ENCODE assay signal across 1 cellular context in the genomic region with DNA sequence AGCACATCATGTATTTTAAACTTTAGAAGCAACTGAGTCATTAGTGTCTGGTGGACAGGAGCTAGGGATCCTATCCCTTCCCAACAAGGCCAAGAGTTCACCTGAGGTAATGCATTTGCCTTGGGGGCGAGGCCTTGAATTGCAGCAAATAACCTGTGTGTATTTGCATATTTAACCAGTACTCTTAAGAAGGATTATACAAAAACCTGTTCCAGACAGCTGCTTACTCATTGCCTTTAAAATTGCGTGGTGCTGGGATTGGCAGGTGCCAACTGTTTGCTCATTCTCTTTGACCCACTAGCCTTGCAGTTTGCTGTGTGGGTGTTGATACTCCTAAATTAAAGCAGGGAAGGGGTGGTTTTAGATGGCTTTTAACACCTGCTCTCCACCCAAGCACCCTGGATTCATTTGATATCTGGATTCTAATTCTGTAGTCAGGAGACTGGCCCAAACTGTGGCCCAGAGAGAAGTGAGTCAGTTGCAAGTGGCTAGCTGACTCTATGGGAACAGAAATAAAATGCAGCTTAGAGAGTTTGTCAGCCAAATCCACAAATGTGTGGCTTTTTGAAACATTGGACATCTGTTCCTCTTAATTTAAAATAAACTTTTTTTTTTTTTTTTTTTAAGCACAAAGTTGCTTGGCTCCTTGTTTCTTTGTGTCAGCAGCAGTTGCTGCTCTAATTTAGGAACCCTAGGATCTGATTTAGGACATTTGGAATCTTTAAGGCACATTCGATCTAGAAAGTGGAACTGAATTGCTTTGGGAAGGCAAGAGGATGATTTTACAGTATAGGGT.
TF ChIP-seq lines count a peak whose summit lies in the region.

No MANE protein-coding gene starts in this region.

TF ChIP-seq in GM12878, 131 proteins besides CTCF, POLR2A, EP300 and RAD21 (continues in another document):
- TF ChIP-seq, protein P1, sequence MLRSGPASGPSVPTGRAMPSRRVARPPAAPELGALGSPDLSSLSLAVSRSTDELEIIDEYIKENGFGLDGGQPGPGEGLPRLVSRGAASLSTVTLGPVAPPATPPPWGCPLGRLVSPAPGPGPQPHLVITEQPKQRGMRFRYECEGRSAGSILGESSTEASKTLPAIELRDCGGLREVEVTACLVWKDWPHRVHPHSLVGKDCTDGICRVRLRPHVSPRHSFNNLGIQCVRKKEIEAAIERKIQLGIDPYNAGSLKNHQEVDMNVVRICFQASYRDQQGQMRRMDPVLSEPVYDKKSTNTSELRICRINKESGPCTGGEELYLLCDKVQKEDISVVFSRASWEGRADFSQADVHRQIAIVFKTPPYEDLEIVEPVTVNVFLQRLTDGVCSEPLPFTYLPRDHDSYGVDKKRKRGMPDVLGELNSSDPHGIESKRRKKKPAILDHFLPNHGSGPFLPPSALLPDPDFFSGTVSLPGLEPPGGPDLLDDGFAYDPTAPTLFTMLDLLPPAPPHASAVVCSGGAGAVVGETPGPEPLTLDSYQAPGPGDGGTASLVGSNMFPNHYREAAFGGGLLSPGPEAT (IDR thresholded peaks at IDR 0.05; ENCODE audit: low read depth): peak; percentile 95
- TF ChIP-seq SIX5 (IDR thresholded peaks at IDR 0.05; ENCODE audit: low read depth, low read length, severe bottlenecking): no peak
- no peak for TF ChIP-seq FOS (IDR thresholded peaks at IDR 0.05; ENCODE audit: borderline replicate concordance, extremely low read depth, insufficient read length)
- TF ChIP-seq, protein P2, sequence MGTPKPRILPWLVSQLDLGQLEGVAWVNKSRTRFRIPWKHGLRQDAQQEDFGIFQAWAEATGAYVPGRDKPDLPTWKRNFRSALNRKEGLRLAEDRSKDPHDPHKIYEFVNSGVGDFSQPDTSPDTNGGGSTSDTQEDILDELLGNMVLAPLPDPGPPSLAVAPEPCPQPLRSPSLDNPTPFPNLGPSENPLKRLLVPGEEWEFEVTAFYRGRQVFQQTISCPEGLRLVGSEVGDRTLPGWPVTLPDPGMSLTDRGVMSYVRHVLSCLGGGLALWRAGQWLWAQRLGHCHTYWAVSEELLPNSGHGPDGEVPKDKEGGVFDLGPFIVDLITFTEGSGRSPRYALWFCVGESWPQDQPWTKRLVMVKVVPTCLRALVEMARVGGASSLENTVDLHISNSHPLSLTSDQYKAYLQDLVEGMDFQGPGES (IDR thresholded peaks at IDR 0.05): no peak
- TF ChIP-seq ZNF217 (IDR thresholded peaks at IDR 0.05): no peak
- TF ChIP-seq EZH2 (IDR thresholded peaks at IDR 0.05; ENCODE audit: borderline replicate concordance, control insufficient read depth, low read depth, low read length): no peak
- TF ChIP-seq, protein P3, sequence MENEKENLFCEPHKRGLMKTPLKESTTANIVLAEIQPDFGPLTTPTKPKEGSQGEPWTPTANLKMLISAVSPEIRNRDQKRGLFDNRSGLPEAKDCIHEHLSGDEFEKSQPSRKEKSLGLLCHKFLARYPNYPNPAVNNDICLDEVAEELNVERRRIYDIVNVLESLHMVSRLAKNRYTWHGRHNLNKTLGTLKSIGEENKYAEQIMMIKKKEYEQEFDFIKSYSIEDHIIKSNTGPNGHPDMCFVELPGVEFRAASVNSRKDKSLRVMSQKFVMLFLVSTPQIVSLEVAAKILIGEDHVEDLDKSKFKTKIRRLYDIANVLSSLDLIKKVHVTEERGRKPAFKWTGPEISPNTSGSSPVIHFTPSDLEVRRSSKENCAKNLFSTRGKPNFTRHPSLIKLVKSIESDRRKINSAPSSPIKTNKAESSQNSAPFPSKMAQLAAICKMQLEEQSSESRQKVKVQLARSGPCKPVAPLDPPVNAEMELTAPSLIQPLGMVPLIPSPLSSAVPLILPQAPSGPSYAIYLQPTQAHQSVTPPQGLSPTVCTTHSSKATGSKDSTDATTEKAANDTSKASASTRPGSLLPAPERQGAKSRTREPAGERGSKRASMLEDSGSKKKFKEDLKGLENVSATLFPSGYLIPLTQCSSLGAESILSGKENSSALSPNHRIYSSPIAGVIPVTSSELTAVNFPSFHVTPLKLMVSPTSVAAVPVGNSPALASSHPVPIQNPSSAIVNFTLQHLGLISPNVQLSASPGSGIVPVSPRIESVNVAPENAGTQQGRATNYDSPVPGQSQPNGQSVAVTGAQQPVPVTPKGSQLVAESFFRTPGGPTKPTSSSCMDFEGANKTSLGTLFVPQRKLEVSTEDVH (IDR thresholded peaks at IDR 0.05; ENCODE audit: low read depth, partially characterized antibody): no peak
- no peak for TF ChIP-seq ZSCAN29 (IDR thresholded peaks at IDR 0.05)
- no peak; the same call in 1 of the 2 replicates for TF ChIP-seq ATF7 (IDR thresholded peaks at IDR 0.05; ENCODE audit: low read depth)
- no peak for TF ChIP-seq MTA2 (IDR thresholded peaks at IDR 0.05; ENCODE audit: low read depth)
- TF ChIP-seq ETV6 (conservative IDR thresholded peaks at IDR 0.05 in 1 of 2, IDR thresholded peaks at IDR 0.05 in 1 of 2; ENCODE audit: borderline replicate concordance in 1 of 2, low read depth in 1 of 2): peak in 1 of 2 experiments; percentile 99; a peak in 2 of 4 replicates
- no peak for TF ChIP-seq RBBP5 (conservative IDR thresholded peaks at IDR 0.05)
- TF ChIP-seq, protein P4, sequence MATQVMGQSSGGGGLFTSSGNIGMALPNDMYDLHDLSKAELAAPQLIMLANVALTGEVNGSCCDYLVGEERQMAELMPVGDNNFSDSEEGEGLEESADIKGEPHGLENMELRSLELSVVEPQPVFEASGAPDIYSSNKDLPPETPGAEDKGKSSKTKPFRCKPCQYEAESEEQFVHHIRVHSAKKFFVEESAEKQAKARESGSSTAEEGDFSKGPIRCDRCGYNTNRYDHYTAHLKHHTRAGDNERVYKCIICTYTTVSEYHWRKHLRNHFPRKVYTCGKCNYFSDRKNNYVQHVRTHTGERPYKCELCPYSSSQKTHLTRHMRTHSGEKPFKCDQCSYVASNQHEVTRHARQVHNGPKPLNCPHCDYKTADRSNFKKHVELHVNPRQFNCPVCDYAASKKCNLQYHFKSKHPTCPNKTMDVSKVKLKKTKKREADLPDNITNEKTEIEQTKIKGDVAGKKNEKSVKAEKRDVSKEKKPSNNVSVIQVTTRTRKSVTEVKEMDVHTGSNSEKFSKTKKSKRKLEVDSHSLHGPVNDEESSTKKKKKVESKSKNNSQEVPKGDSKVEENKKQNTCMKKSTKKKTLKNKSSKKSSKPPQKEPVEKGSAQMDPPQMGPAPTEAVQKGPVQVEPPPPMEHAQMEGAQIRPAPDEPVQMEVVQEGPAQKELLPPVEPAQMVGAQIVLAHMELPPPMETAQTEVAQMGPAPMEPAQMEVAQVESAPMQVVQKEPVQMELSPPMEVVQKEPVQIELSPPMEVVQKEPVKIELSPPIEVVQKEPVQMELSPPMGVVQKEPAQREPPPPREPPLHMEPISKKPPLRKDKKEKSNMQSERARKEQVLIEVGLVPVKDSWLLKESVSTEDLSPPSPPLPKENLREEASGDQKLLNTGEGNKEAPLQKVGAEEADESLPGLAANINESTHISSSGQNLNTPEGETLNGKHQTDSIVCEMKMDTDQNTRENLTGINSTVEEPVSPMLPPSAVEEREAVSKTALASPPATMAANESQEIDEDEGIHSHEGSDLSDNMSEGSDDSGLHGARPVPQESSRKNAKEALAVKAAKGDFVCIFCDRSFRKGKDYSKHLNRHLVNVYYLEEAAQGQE (IDR thresholded peaks at IDR 0.05; ENCODE audit: low read depth, low read length): no peak
- no peak for TF ChIP-seq ZNF384 (IDR thresholded peaks at IDR 0.05; ENCODE audit: borderline replicate concordance, low read depth, low read length)
- TF ChIP-seq BACH1 (IDR thresholded peaks at IDR 0.05; ENCODE audit: borderline replicate concordance): no peak
- no peak for TF ChIP-seq ESRRA (IDR thresholded peaks at IDR 0.05; ENCODE audit: low read length)
- no peak for TF ChIP-seq MXI1 (IDR thresholded peaks at IDR 0.05; ENCODE audit: low read depth, low read length)
- TF ChIP-seq, protein P5, sequence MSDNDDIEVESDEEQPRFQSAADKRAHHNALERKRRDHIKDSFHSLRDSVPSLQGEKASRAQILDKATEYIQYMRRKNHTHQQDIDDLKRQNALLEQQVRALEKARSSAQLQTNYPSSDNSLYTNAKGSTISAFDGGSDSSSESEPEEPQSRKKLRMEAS (IDR thresholded peaks at IDR 0.05; ENCODE audit: low read depth, low read length): no peak
- no peak for TF ChIP-seq ZNF207 (IDR thresholded peaks at IDR 0.05; ENCODE audit: borderline replicate concordance)
- TF ChIP-seq TCF3 (IDR thresholded peaks at IDR 0.05; ENCODE audit: borderline replicate concordance, insufficient read depth, low read depth, low read length): peak; percentile 50; the same call in 1 of the 2 replicates
- no peak for TF ChIP-seq RFX5 (IDR thresholded peaks at IDR 0.05; ENCODE audit: low read depth, low read length)
- TF ChIP-seq, protein P6, sequence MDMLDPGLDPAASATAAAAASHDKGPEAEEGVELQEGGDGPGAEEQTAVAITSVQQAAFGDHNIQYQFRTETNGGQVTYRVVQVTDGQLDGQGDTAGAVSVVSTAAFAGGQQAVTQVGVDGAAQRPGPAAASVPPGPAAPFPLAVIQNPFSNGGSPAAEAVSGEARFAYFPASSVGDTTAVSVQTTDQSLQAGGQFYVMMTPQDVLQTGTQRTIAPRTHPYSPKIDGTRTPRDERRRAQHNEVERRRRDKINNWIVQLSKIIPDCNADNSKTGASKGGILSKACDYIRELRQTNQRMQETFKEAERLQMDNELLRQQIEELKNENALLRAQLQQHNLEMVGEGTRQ (IDR thresholded peaks at IDR 0.05; ENCODE audit: borderline replicate concordance, low read depth, low read length): no peak
- TF ChIP-seq JUND (IDR thresholded peaks at IDR 0.05; ENCODE audit: low read depth, low read length): no peak
- peak; percentile 30; the same call in 1 of the 2 replicates for TF ChIP-seq FOXM1 (IDR thresholded peaks at IDR 0.05; ENCODE audit: low read depth, low read length)
- TF ChIP-seq BHLHE40 (IDR thresholded peaks at IDR 0.05; ENCODE audit: borderline replicate concordance in 1 of 2, low read depth in 2 of 2, low read length in 1 of 2): peak in 1 of 2 experiments; percentile 40; a peak in 2 of 4 replicates
- peak; percentile 58 for TF ChIP-seq MEF2B (IDR thresholded peaks at IDR 0.05; ENCODE audit: partially characterized antibody, poor library complexity, severe bottlenecking)
- TF ChIP-seq SP1 (IDR thresholded peaks at IDR 0.05; ENCODE audit: low read depth, low read length): no peak
- peak; percentile 6 for TF ChIP-seq JUNB (IDR thresholded peaks at IDR 0.05)
- no peak; the same call in 1 of the 2 replicates for TF ChIP-seq SMARCA5 (IDR thresholded peaks at IDR 0.05)
- TF ChIP-seq EED (IDR thresholded peaks at IDR 0.05; ENCODE audit: low read depth): peak; percentile 78
- TF ChIP-seq CREB1 (IDR thresholded peaks at IDR 0.05; ENCODE audit: low read depth): no peak
- TF ChIP-seq PAX5 (IDR thresholded peaks at IDR 0.05; ENCODE audit: borderline replicate concordance, low read depth, low read length): no peak
- no peak for TF ChIP-seq IRF4 (IDR thresholded peaks at IDR 0.05; ENCODE audit: low read depth, low read length)
- TF ChIP-seq NRF1 (conservative IDR thresholded peaks at IDR 0.05; ENCODE audit: low read depth, low read length): no peak
- TF ChIP-seq, protein P7, sequence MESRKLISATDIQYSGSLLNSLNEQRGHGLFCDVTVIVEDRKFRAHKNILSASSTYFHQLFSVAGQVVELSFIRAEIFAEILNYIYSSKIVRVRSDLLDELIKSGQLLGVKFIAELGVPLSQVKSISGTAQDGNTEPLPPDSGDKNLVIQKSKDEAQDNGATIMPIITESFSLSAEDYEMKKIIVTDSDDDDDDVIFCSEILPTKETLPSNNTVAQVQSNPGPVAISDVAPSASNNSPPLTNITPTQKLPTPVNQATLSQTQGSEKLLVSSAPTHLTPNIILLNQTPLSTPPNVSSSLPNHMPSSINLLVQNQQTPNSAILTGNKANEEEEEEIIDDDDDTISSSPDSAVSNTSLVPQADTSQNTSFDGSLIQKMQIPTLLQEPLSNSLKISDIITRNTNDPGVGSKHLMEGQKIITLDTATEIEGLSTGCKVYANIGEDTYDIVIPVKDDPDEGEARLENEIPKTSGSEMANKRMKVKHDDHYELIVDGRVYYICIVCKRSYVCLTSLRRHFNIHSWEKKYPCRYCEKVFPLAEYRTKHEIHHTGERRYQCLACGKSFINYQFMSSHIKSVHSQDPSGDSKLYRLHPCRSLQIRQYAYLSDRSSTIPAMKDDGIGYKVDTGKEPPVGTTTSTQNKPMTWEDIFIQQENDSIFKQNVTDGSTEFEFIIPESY (IDR thresholded peaks at IDR 0.05): no peak; the same call in 1 of the 2 replicates
- TF ChIP-seq, protein P8, sequence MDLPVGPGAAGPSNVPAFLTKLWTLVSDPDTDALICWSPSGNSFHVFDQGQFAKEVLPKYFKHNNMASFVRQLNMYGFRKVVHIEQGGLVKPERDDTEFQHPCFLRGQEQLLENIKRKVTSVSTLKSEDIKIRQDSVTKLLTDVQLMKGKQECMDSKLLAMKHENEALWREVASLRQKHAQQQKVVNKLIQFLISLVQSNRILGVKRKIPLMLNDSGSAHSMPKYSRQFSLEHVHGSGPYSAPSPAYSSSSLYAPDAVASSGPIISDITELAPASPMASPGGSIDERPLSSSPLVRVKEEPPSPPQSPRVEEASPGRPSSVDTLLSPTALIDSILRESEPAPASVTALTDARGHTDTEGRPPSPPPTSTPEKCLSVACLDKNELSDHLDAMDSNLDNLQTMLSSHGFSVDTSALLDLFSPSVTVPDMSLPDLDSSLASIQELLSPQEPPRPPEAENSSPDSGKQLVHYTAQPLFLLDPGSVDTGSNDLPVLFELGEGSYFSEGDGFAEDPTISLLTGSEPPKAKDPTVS (IDR thresholded peaks at IDR 0.05; ENCODE audit: low read depth, low read length): no peak
- TF ChIP-seq, protein P9, sequence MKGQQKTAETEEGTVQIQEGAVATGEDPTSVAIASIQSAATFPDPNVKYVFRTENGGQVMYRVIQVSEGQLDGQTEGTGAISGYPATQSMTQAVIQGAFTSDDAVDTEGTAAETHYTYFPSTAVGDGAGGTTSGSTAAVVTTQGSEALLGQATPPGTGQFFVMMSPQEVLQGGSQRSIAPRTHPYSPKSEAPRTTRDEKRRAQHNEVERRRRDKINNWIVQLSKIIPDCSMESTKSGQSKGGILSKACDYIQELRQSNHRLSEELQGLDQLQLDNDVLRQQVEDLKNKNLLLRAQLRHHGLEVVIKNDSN (IDR thresholded peaks at IDR 0.05; ENCODE audit: borderline replicate concordance, extremely low read length, insufficient read depth, low read depth, low read length): no peak
- TF ChIP-seq, protein P10, sequence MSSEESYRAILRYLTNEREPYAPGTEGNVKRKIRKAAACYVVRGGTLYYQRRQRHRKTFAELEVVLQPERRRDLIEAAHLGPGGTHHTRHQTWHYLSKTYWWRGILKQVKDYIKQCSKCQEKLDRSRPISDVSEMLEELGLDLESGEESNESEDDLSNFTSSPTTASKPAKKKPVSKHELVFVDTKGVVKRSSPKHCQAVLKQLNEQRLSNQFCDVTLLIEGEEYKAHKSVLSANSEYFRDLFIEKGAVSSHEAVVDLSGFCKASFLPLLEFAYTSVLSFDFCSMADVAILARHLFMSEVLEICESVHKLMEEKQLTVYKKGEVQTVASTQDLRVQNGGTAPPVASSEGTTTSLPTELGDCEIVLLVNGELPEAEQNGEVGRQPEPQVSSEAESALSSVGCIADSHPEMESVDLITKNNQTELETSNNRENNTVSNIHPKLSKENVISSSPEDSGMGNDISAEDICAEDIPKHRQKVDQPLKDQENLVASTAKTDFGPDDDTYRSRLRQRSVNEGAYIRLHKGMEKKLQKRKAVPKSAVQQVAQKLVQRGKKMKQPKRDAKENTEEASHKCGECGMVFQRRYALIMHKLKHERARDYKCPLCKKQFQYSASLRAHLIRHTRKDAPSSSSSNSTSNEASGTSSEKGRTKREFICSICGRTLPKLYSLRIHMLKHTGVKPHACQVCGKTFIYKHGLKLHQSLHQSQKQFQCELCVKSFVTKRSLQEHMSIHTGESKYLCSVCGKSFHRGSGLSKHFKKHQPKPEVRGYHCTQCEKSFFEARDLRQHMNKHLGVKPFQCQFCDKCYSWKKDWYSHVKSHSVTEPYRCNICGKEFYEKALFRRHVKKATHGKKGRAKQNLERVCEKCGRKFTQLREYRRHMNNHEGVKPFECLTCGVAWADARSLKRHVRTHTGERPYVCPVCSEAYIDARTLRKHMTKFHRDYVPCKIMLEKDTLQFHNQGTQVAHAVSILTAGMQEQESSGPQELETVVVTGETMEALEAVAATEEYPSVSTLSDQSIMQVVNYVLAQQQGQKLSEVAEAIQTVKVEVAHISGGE (CRISPR knock-in tag; IDR thresholded peaks at IDR 0.05): no peak
- TF ChIP-seq HDAC2 (IDR thresholded peaks at IDR 0.05): no peak
